Comparison of ENCODE assay signal across 8 cellular contexts in the genomic region with DNA sequence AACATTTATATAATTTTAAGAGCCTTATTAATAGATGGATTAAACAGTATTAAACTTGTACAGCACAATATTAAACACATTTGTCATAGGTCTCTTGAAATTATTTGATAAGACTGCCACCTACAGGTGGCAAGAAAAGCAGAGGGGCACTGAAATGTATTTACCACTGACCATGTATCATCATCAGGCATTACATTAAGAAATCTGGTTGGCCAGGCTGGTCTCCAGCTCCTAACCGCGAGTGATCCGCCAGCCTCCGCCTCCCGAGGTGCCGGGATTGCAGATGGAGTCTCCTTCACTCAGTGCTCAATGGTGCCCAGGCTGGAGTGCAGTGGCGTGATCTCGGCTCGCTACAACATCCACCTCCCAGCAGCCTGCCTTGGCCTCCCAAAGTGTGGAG. TPM values are rescaled to one million over a fixed set of nuclear protein-coding genes. Genes with fewer than 3 reads are reported as not detected.
A peak's percentile ranks its signal among the peaks of the same experiment; 100 is the strongest.
DNase-seq lines count a peak whose midpoint lies in the region; ATAC-seq and TF ChIP-seq lines count a peak whose summit lies in the region.
"Not testable (repeated sequence)": the region's sequence is repeated elsewhere in the genome, so short reads cannot be mapped to it uniquely, and the experiment has no call there.

No MANE protein-coding gene starts in this region.

- TF ChIP-seq CTCF in Caco-2 (IDR thresholded peaks at IDR 0.05; ENCODE audit: insufficient read depth in 1 of 2, low read depth in 1 of 2, low read length in 1 of 2, severe bottlenecking in 1 of 2, unreplicated experiment in 1 of 2) = peak; percentile 38 to 67
- TF ChIP-seq CTCF in esophagus squamous epithelium (IDR thresholded peaks at IDR 0.05) = peak; percentile 47 to 78 (median 64)
- peak; percentile 70 for TF ChIP-seq CTCF in liver (IDR thresholded peaks at IDR 0.05; ENCODE audit: low read depth, low read length, missing input control)

- intact Hi-C loops in Caco-2 (cut with micrococcal nuclease; ENCODE audit: unreplicated experiment) (loop anchor here (1.0 kb wide), 4 partner anchors 83 to 482 kb away; no protein-coding TSS in a partner anchor), esophagus squamous epithelium (cut with DNase I) (loop anchor here (10.0 kb wide), 1 partner anchor 232 kb away; no protein-coding TSS in a partner anchor)

- TF ChIP-seq RAD21 in liver (IDR thresholded peaks at IDR 0.05) = peak; percentile 82

- not testable (repeated sequence) for H3K27ac Mint-ChIP-seq in Caco-2 (ENCODE audit: unreplicated experiment); activated CD8-positive, alpha-beta memory T cell treated with anti-CD3 and anti-CD28 coated beads, Interleukin-2, amount 10 ng/mL, durations not matched to agents 7 days and 5 days

- not testable (repeated sequence) for H3K4me3 ChIP-seq in Caco-2 (ENCODE audit: low read depth, low read length); esophagus squamous epithelium; liver (ENCODE audit: low read depth in 1 of 3, low read length in 3 of 3)

- not testable (repeated sequence) for H3K9me3 Mint-ChIP-seq in Caco-2 (ENCODE audit: unreplicated experiment); activated CD8-positive, alpha-beta memory T cell treated with anti-CD3 and anti-CD28 coated beads, Interleukin-2, amount 10 ng/mL, durations not matched to agents 7 days and 5 days (ENCODE audit: low read depth)

- peak; percentile 72 for ATAC-seq in GM19035 (IDR thresholded peaks at IDR 0.05; ENCODE audit: unreplicated experiment)
- ATAC-seq in activated CD8-positive, alpha-beta memory T cell treated with anti-CD3 and anti-CD28 coated beads, Interleukin-2, amount 10 ng/mL, durations not matched to agents 7 days and 5 days = peak; percentile 53

- not testable (repeated sequence) for TF ChIP-seq POLR2A in esophagus squamous epithelium (IDR thresholded peaks at IDR 0.05)

- H3K36me3 Mint-ChIP-seq in Caco-2 (ENCODE audit: insufficient read depth, unreplicated experiment); activated CD8-positive, alpha-beta memory T cell treated with anti-CD3 and anti-CD28 coated beads, Interleukin-2, amount 10 ng/mL, durations not matched to agents 7 days and 5 days: not testable (repeated sequence)

- CTCF ChIA-PET in Caco-2 (lab: Charles Lee) = interaction anchor here (1.0 to 1.1 kb wide), 2 partner anchors 83 to 482 kb away, joined by 4 to 5 read pairs; no protein-coding TSS in a partner anchor
- CTCF ChIA-PET in activated CD8-positive, alpha-beta memory T cell treated with anti-CD3 and anti-CD28 coated beads, Interleukin-2, amount 10 ng/mL, durations not matched to agents 7 days and 5 days (lab: Charles Lee) = interaction anchor here (0.7 to 2.4 kb wide), 14 partner anchors 8 to 482 kb away, joined by 3 to 10 read pairs (median 4); a partner anchor contains a TSS

- not testable (repeated sequence) for H3K27me3 Mint-ChIP-seq in Caco-2 (ENCODE audit: insufficient read depth, unreplicated experiment); activated CD8-positive, alpha-beta memory T cell treated with anti-CD3 and anti-CD28 coated beads, Interleukin-2, amount 10 ng/mL, durations not matched to agents 7 days and 5 days

- H3K4me1 Mint-ChIP-seq in Caco-2 (ENCODE audit: low read depth, unreplicated experiment); activated CD8-positive, alpha-beta memory T cell treated with anti-CD3 and anti-CD28 coated beads, Interleukin-2, amount 10 ng/mL, durations not matched to agents 7 days and 5 days: not testable (repeated sequence)

- DNase-seq in Caco-2 (peak in 1 of 2 experiments; percentile 10), HuH-7.5 (ENCODE audit: low spot score) (peak; percentile 35), NCI-H82 (lab: John Stamatoyannopoulos, UW) (peak; percentile 17)
- not testable (repeated sequence) for DNase-seq in activated CD8-positive, alpha-beta memory T cell treated with anti-CD3 and anti-CD28 coated beads, Interleukin-2, amount 10 ng/mL, durations not matched to agents 7 days and 5 days; esophagus squamous epithelium (lab: John Stamatoyannopoulos, UW)
- DNase-seq in stimulated activated naive CD4-positive, alpha-beta T cell (lab: John Stamatoyannopoulos, UW) = peak in 4 of 6 experiments; percentile 2 to 36 (median 14)

- not testable (repeated sequence) for H3K4me3 Mint-ChIP-seq in Caco-2 (ENCODE audit: unreplicated experiment); activated CD8-positive, alpha-beta memory T cell treated with anti-CD3 and anti-CD28 coated beads, Interleukin-2, amount 10 ng/mL, durations not matched to agents 7 days and 5 days

- WGBS in esophagus squamous epithelium, 2 donors = 0 to 37% methylated on average over 2 to 9 of the region's 9 CpGs
- WGBS in liver = 62% methylated on average over 9 of the region's 9 CpGs

- not testable (repeated sequence) for H3K9ac ChIP-seq in liver (ENCODE audit: low read depth in 1 of 2, low read length in 2 of 2)

- not testable (repeated sequence) for BruUV-seq in Caco-2 (replicated peaks; lab: Mats Ljungman, UMichigan)

- POLR2A ChIA-PET in Caco-2 (lab: Charles Lee) = not testable (repeated sequence)

- not testable (repeated sequence) for H3K27me3 ChIP-seq in Caco-2 (replicated peaks; ENCODE audit: control insufficient read depth, insufficient read depth, low read length); esophagus squamous epithelium; liver (ENCODE audit: control insufficient read depth in 4 of 4, insufficient read depth in 4 of 4, low read length in 3 of 4)

- not testable (repeated sequence) for H3K4me1 ChIP-seq in Caco-2; esophagus squamous epithelium; liver (ENCODE audit: control insufficient read depth in 4 of 4, insufficient read depth in 4 of 4, low read length in 3 of 4)

- H3K9me3 ChIP-seq in Caco-2; esophagus squamous epithelium; liver (ENCODE audit: control insufficient read depth in 4 of 4, low read length in 3 of 4): not testable (repeated sequence)

- H3K36me3 ChIP-seq in Caco-2 (ENCODE audit: control insufficient read depth, insufficient read depth, low read length); esophagus squamous epithelium; liver (ENCODE audit: control insufficient read depth in 4 of 4, insufficient read depth in 3 of 4, low read depth in 1 of 4, low read length in 3 of 4): not testable (repeated sequence)

- H3K27ac ChIP-seq in esophagus squamous epithelium; liver (ENCODE audit: low read depth in 1 of 2, low read length in 2 of 2): not testable (repeated sequence)

RNA-seq across cellular contexts. Expression of a gene that starts 35.1 kb away (rescaled TPM):
- total RNA-seq in Caco-2 (2022) (15.2 and 15.3 TPM in 2 replicates), esophagus squamous epithelium (10 to 100 TPM in 1 of 4 donors, 1 to 10 TPM in 3; 4.8 to 16.2 (median 9.0) TPM), liver (10 to 100 TPM; 14.4 to 21.1 TPM)
- 10 to 100 TPM; 33.5 to 35.7 TPM for total RNA-seq in activated CD8-positive, alpha-beta memory T cell treated with anti-CD3 and anti-CD28 coated beads, Interleukin-2, amount 10 ng/mL, durations not matched to agents 7 days and 5 days
- 10 to 100 TPM in 1 of 2 donors, 1 to 10 TPM in 1; 8.0 to 12.2 TPM for polyA plus RNA-seq in liver
